ENCODE assay signal across 8 cellular contexts in the genomic region with DNA sequence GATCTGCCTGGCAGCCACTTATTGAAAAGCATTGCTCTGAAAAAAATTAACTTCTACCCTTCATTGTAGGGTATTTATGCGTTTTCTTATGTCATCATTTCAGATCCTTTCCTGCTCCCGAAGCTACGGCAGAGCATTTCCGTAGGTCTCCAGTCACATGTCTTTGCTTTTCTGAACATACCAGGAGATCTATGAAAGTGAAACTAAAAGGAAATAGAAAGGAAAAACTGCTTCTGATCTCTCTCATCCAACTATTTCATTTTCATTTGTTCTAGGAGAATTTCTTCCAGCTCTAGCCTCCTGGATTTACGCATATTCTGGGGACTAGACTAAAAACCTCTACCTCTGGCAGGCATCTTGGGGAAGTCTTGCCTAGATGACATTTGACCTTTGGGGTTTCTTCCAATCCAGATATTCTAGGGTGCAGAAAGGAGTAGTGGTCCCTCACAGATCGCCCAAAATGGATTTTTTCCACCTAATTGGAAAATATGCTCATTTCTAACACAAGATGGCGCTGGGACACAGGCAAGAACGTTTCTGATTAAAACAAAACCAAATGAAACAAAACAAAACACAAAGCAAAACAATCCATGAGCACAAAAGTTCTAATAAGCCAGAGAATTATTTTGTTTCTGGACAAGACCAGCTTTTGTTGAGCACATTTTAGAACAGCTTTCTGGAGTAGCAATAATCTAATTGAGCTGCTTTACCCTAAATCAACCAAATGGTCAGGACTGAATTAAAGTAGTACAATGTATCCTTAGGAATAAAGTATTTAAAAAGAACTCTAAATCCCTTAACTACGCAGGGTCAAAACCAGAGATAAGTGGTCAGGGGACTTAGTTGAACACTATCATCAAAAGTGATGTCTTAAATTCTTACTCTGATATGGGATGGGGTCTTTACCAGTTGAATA. TPM values are rescaled to one million over a fixed set of nuclear protein-coding genes. Genes with fewer than 3 reads are reported as not detected.
DNase-seq lines count a peak whose midpoint lies in the region; ATAC-seq and TF ChIP-seq lines count a peak whose summit lies in the region.

No MANE protein-coding gene starts in this region.

- H3K27ac Mint-ChIP-seq in activated naive CD8-positive, alpha-beta T cell treated with anti-CD3 and anti-CD28 coated beads, Interleukin-2, amount 10 ng/mL, durations not matched to agents 7 days and 5 days: peak overlapping the region; percentile 1

- peaks cover 7% of the 10 kb centered on the region for H3K4me1 Mint-ChIP-seq in activated naive CD8-positive, alpha-beta T cell treated with anti-CD3 and anti-CD28 coated beads, Interleukin-2, amount 10 ng/mL, durations not matched to agents 7 days and 5 days

- H3K27me3 Mint-ChIP-seq in activated naive CD8-positive, alpha-beta T cell treated with anti-CD3 and anti-CD28 coated beads, Interleukin-2, amount 10 ng/mL, durations not matched to agents 7 days and 5 days: peaks cover 3% of the 10 kb centered on the region

- H3K4me3 Mint-ChIP-seq in activated naive CD8-positive, alpha-beta T cell treated with anti-CD3 and anti-CD28 coated beads, Interleukin-2, amount 10 ng/mL, durations not matched to agents 7 days and 5 days: peak overlapping the region; percentile 55

- DNase-seq in AG04449 (ENCODE audit: low read depth, low spot score) (no peak), ELR (ENCODE audit: low read depth) (peak; percentile 66), NCI-H2171 treated with DMSO at 0.1 percent for 48 hours (lab: John Stamatoyannopoulos, UW) (peak; percentile 61), left ventricle myocardium superior (no peak), renal cortical epithelial cell (ENCODE audit: low read depth) (peak; percentile 30), HuH-7.5 (ENCODE audit: low spot score) (no peak), OCI-M2 (lab: John Stamatoyannopoulos, UW; ENCODE audit: unreplicated experiment) (no peak)
- DNase-seq in activated naive CD8-positive, alpha-beta T cell treated with anti-CD3 and anti-CD28 coated beads, Interleukin-2, amount 10 ng/mL, durations not matched to agents 7 days and 5 days: no peak

- peak; percentile 54 for TF ChIP-seq CTCF in AG04449 (IDR thresholded peaks at IDR 0.05; ENCODE audit: insufficient read depth, low read length, missing control alignments)

- CTCF ChIA-PET in AG04449 (lab: Yijun Ruan, JAX): interaction anchor here (0.6 to 8.0 kb wide), 31 partner anchors 8 to 656 kb away, joined by 3 to 241 read pairs (median 4); partner anchors contain the start of genes CCND2 and PARP11

- H3K4me3 ChIP-seq in AG04449 (ENCODE audit: low read depth, low read length): peak overlapping the region; percentile 38

- POLR2A ChIA-PET in AG04449 (lab: Yijun Ruan, JAX): no interaction called here
- POLR2A ChIA-PET in activated naive CD8-positive, alpha-beta T cell treated with anti-CD3 and anti-CD28 coated beads, Interleukin-2, amount 10 ng/mL, durations not matched to agents 7 days and 5 days (lab: Charles Lee): interaction anchor here (0.7 to 2.6 kb wide), 8 partner anchors 12 to 391 kb away, joined by 3 to 14 read pairs (median 4); partner anchors contain the start of gene PARP11

- H3K36me3 Mint-ChIP-seq in activated naive CD8-positive, alpha-beta T cell treated with anti-CD3 and anti-CD28 coated beads, Interleukin-2, amount 10 ng/mL, durations not matched to agents 7 days and 5 days: no peaks in the 10 kb centered on the region

- no peak for ATAC-seq in activated naive CD8-positive, alpha-beta T cell treated with anti-CD3 and anti-CD28 coated beads, Interleukin-2, amount 10 ng/mL, durations not matched to agents 7 days and 5 days (ENCODE audit: low read depth)
- peak; percentile 63 for ATAC-seq in left ventricle myocardium superior

- intact Hi-C loops in left ventricle myocardium superior (cut with micrococcal nuclease): loop anchor here (10.0 kb wide), 1 partner anchor 389 kb away; the partner anchor contains the start of gene CCND2

- no peaks in the 10 kb centered on the region for H3K9me3 Mint-ChIP-seq in activated naive CD8-positive, alpha-beta T cell treated with anti-CD3 and anti-CD28 coated beads, Interleukin-2, amount 10 ng/mL, durations not matched to agents 7 days and 5 days

RNA-seq across cellular contexts. Expression of gene PARP11, which starts 12.2 kb away (rescaled TPM):
- 10 to 100 TPM; 40.2 to 40.7 TPM for total RNA-seq in activated naive CD8-positive, alpha-beta T cell treated with anti-CD3 and anti-CD28 coated beads, Interleukin-2, amount 10 ng/mL, durations not matched to agents 7 days and 5 days
- total RNA-seq in left ventricle myocardium superior: 5.0 TPM
- 4.9 and 10.6 TPM in 2 replicates for total RNA-seq in renal cortical epithelial cell

Comparison
In these comparisons a context has a peak if more than half of its experiments do, and no peak if none do; other contexts are left out.
1. DNase-seq: peak in ELR (single experiment), NCI-H2171 treated with DMSO at 0.1 percent for 48 hours (single experiment) and renal cortical epithelial cell (single experiment); none in AG04449 (single experiment), activated naive CD8-positive, alpha-beta T cell treated with anti-CD3 and anti-CD28 coated beads, Interleukin-2, amount 10 ng/mL, durations not matched to agents 7 days and 5 days (single experiment), left ventricle myocardium superior (single experiment), HuH-7.5 (single experiment) and OCI-M2 (single experiment).